20 cellular contexts compared by ENCODE assay signal in genomic region chr18:23108496-23108895, GRCh38. TPM values are rescaled to one million over a fixed set of nuclear protein-coding genes. Genes with fewer than 3 reads are reported as not detected.
A peak's percentile ranks its signal among the peaks of the same experiment; 100 is the strongest.
DNase-seq lines count a peak whose midpoint lies in the region; ATAC-seq, FAIRE-seq and TF ChIP-seq lines count a peak whose summit lies in the region.
"Had no signal": no experiment of that assay in that cellular context is flagged by ENCODE, and none has a peak within 500 bp of the region (broad histone marks: within the 10 kb centered on the region; RNA-seq: fewer than 3 reads in every experiment).

No MANE protein-coding gene starts in this region.

- no peaks in the 10 kb centered on the region for H3K9me1 ChIP-seq in keratinocyte (ENCODE audit: control insufficient read depth, extremely low read depth, insufficient read depth, low read length)

- intact Hi-C loops in MCF 10A (cut with micrococcal nuclease) = no loop called here
- intact Hi-C loops in mammary epithelial cell (cut with micrococcal nuclease) = loop anchor here (5.0 kb wide), 1 partner anchor 76 kb away; no protein-coding TSS in a partner anchor
- intact Hi-C loops in posterior cingulate gyrus (cut with DNase I) = no loop called here

- H3K79me2 ChIP-seq in mammary epithelial cell (ENCODE audit: insufficient read depth, low read length) = no peaks in the 10 kb centered on the region
- no peaks in the 10 kb centered on the region for H3K79me2 ChIP-seq in keratinocyte (ENCODE audit: control insufficient read depth, insufficient read depth, low read length)

- no peak overlapping the region for H3K4me2 ChIP-seq in mammary epithelial cell (ENCODE audit: insufficient read depth, low read depth, low read length)
- no peak overlapping the region for H3K4me2 ChIP-seq in keratinocyte (ENCODE audit: control insufficient read depth, extremely low read depth, insufficient read depth, low read depth, low read length)

- CTCF ChIA-PET in MCF 10A (lab: Yijun Ruan, JAX) = interaction anchor here (0.6 to 1.3 kb wide), 5 partner anchors 15 to 279 kb away, joined by 3 to 5 read pairs (median 3); no protein-coding TSS in a partner anchor
- CTCF ChIA-PET in mammary epithelial cell (lab: Charles Lee; ENCODE audit: low non-redundant PET) = no interaction called here

- peaks cover 27% of the 10 kb centered on the region for H3K4me1 Mint-ChIP-seq in MCF 10A (ENCODE audit: insufficient read depth, unreplicated experiment)
- H3K4me1 Mint-ChIP-seq in chondrocyte (ENCODE audit: low read depth) = peaks cover 42% of the 10 kb centered on the region
- H3K4me1 Mint-ChIP-seq: CD8-positive, alpha-beta memory T cell had no signal

- H3K4me3 Mint-ChIP-seq in MCF 10A (ENCODE audit: unreplicated experiment) = no peak overlapping the region
- no peak overlapping the region for H3K4me3 Mint-ChIP-seq in chondrocyte (ENCODE audit: unreplicated experiment)
- H3K4me3 Mint-ChIP-seq: CD8-positive, alpha-beta memory T cell had no signal

- H3K27me3 ChIP-seq in mammary epithelial cell (ENCODE audit: insufficient read depth, low read length) = no peaks in the 10 kb centered on the region
- no peaks in the 10 kb centered on the region for H3K27me3 ChIP-seq in keratinocyte (ENCODE audit: control insufficient read depth, extremely low read depth, insufficient read depth, low read length)
- H3K27me3 ChIP-seq: BLaER1 treated with 17β-estradiol and CSF1 and Interleukin-3, amounts not matched to agents 10 nM and 100 nM had no signal

- ATAC-seq in HG03521 (IDR thresholded peaks at IDR 0.05; ENCODE audit: unreplicated experiment) = no peak

- BruUV-seq in MCF 10A (replicated peaks; lab: Mats Ljungman, UMichigan) (no TSS peak), mammary epithelial cell (replicated peaks; lab: Mats Ljungman, UMichigan) (no TSS peak)

- H3K9me3 Mint-ChIP-seq in MCF 10A (ENCODE audit: unreplicated experiment) (no peaks in the 10 kb centered on the region), chondrocyte (ENCODE audit: low read depth) (peaks cover 5% of the 10 kb centered on the region)

- dilution Hi-C loops in mammary epithelial cell (cut with HindIII; ENCODE audit: low sequenced_read_pairs) (loop anchor here (5.0 kb wide), 1 partner anchor 51 kb away; no protein-coding TSS in a partner anchor), keratinocyte (cut with MboI; ENCODE audit: extremely low pct_ligation_motif_present, low sequenced_read_pairs) (no loop called here)

- no peak for FAIRE-seq in keratinocyte (lab: Jason Lieb, UNC)
- FAIRE-seq: D721Med, GM12892, GM18507, H1 had no signal

- in situ Hi-C loops in mammary epithelial cell (cut with MboI; ENCODE audit: low sequenced_read_pairs in 2 of 2) = no loop called here

- H3K9me3 ChIP-seq in mammary epithelial cell (replicated peaks; ENCODE audit: insufficient read depth, low read length) (no peaks in the 10 kb centered on the region), keratinocyte (ENCODE audit: control insufficient read depth, low read depth, low read length) (no peaks in the 10 kb centered on the region)

- no peaks in the 10 kb centered on the region for H3K27me3 Mint-ChIP-seq in MCF 10A (ENCODE audit: insufficient read depth, unreplicated experiment)
- no peaks in the 10 kb centered on the region for H3K27me3 Mint-ChIP-seq in chondrocyte (ENCODE audit: low read depth)

- TF ChIP-seq CTCF in MCF 10A (IDR thresholded peaks at IDR 0.05; ENCODE audit: unreplicated experiment) (no peak), mammary epithelial cell (conservative IDR thresholded peaks at IDR 0.05 in 1 of 2, IDR thresholded peaks at IDR 0.05 in 1 of 2; ENCODE audit: extremely low read depth in 1 of 2, insufficient read depth in 1 of 2, low read depth in 1 of 2, low read length in 2 of 2) (no peak), chondrocyte (IDR thresholded peaks at IDR 0.05) (no peak), keratinocyte (optimal IDR thresholded peaks at IDR 0.05 in 1 of 3, IDR thresholded peaks at IDR 0.05 in 1 of 3, conservative IDR thresholded peaks at IDR 0.05 in 1 of 3; ENCODE audit: extremely low read depth in 1 of 3, insufficient read depth in 2 of 3, low read length in 3 of 3) (no peak)

- H4K20me1 ChIP-seq in mammary epithelial cell (ENCODE audit: insufficient read depth, low read length) (no peaks in the 10 kb centered on the region), keratinocyte (ENCODE audit: control insufficient read depth, extremely low read depth, insufficient read depth, low read length) (no peaks in the 10 kb centered on the region)
- H4K20me1 ChIP-seq: BLaER1 treated with 17β-estradiol and CSF1 and Interleukin-3, amounts not matched to agents 10 nM and 100 nM had no signal

- no peak overlapping the region for H3K27ac ChIP-seq in mammary epithelial cell (ENCODE audit: insufficient read depth, low read depth, low read length)
- H3K27ac ChIP-seq in keratinocyte (ENCODE audit: control insufficient read depth, insufficient read depth, low read length) = peak overlapping the region; percentile 83
- H3K27ac ChIP-seq: 22Rv1; BLaER1 treated with 17β-estradiol and CSF1 and Interleukin-3, amounts not matched to agents 10 nM and 100 nM had no signal

- H3K27ac Mint-ChIP-seq in MCF 10A (ENCODE audit: low read depth, unreplicated experiment) (no peak overlapping the region), chondrocyte (ENCODE audit: unreplicated experiment) (peak overlapping the region; percentile 97)

- H3K36me3 ChIP-seq in mammary epithelial cell (ENCODE audit: insufficient read depth, low read length) = no peaks in the 10 kb centered on the region
- no peaks in the 10 kb centered on the region for H3K36me3 ChIP-seq in keratinocyte (ENCODE audit: control insufficient read depth in 2 of 2, extremely low read depth in 1 of 2, insufficient read depth in 2 of 2, low read length in 2 of 2)
- H3K36me3 ChIP-seq: BLaER1 treated with 17β-estradiol and CSF1 and Interleukin-3, amounts not matched to agents 10 nM and 100 nM had no signal

- H2AFZ ChIP-seq in mammary epithelial cell (ENCODE audit: low read depth, low read length) (no peak overlapping the region), keratinocyte (ENCODE audit: control insufficient read depth, low read length) (no peak overlapping the region)

- POLR2A ChIA-PET in MCF 10A (lab: Yijun Ruan, JAX) = interaction anchor here (1.0 to 1.7 kb wide), 2 partner anchors 18 to 26 kb away, joined by 3 read pairs; no protein-coding TSS in a partner anchor

- H3K36me3 Mint-ChIP-seq in MCF 10A (ENCODE audit: insufficient read depth, unreplicated experiment) (peaks cover 5% of the 10 kb centered on the region), chondrocyte (ENCODE audit: low read depth) (peaks cover 2% of the 10 kb centered on the region)

- DNase-seq in MCF 10A (ENCODE audit: unreplicated experiment) (peak; percentile 82), mammary epithelial cell (no peak), chondrocyte (ENCODE audit: low spot score) (no peak), keratinocyte (ENCODE audit: low read depth, low spot score) (no peak), AG08396 (ENCODE audit: low spot score) (no peak), posterior cingulate gyrus (no peak), amniotic stem cell (lab: John Stamatoyannopoulos, UW) (no peak)
- DNase-seq: CD8-positive, alpha-beta memory T cell; KG1; NCI-H1417 treated with DMSO at 0.1 percent for 48 hours; NCI-H1930; NCI-H226; NCI-H526 had no signal

- H3K4me3 ChIP-seq in mammary epithelial cell (replicated peaks in 1 of 3; ENCODE audit: insufficient read depth in 1 of 3, low read depth in 2 of 3, low read length in 3 of 3) (no peak overlapping the region), keratinocyte (ENCODE audit: control insufficient read depth in 2 of 3, extremely low read depth in 1 of 3, insufficient read depth in 2 of 3, low read depth in 1 of 3, low read length in 3 of 3) (no peak overlapping the region)
- H3K4me3 ChIP-seq: BLaER1 treated with 17β-estradiol and CSF1 and Interleukin-3, amounts not matched to agents 10 nM and 100 nM had no signal

- H3K4me1 ChIP-seq in mammary epithelial cell (ENCODE audit: insufficient read depth, low read length) (peaks cover 33% of the 10 kb centered on the region), keratinocyte (ENCODE audit: control insufficient read depth, extremely low read depth, insufficient read depth, low read length) (peaks cover 36% of the 10 kb centered on the region)

- H3K9ac ChIP-seq in mammary epithelial cell (ENCODE audit: insufficient read depth, low read length) (no peak overlapping the region), keratinocyte (ENCODE audit: control insufficient read depth, extremely low read depth, insufficient read depth, low read length) (no peak overlapping the region)
- H3K9ac ChIP-seq: BLaER1 treated with 17β-estradiol and CSF1 and Interleukin-3, amounts not matched to agents 10 nM and 100 nM had no signal

- WGBS in mammary epithelial cell (ENCODE audit: low coverage, missing lambda C conversion rate) = 11% methylated on average over 5 of the region's 5 CpGs

RNA-seq across cellular contexts. Expression of gene CABLES1, which starts 26.8 kb away (rescaled TPM):
- total RNA-seq in MCF 10A (2022) (3.2 and 3.7 TPM in 2 replicates), mammary epithelial cell (1 to 10 TPM; 2.7 to 2.8 TPM), chondrocyte (26.2 to 46.3 TPM (median 29.3 TPM) in 3 replicates)
- polyA plus RNA-seq in mammary epithelial cell (1.9 TPM), keratinocyte (0.63 to 1.2 TPM (median 1.00 TPM) in 3 replicates)
- polyA minus RNA-seq in mammary epithelial cell (6.5 TPM), keratinocyte (0.69 to 3.3 TPM (median 0.72 TPM) in 3 replicates)
- 3.1 TPM for polyA plus RNA-seq in keratinocyte (2011; ENCODE audit: low read depth)
- 1.1 and 1.3 TPM in 2 replicates for polyA plus RNA-seq in keratinocyte (2011; cell fraction: cytosol; rRNA removed)
- 1.4 TPM in 2 replicates for polyA plus RNA-seq in keratinocyte (2011; cell fraction: nucleus; rRNA removed)
- polyA plus RNA-seq in keratinocyte (2012; ENCODE audit: low replicate concordance) = 1.3 and 1.5 TPM in 2 replicates
- not detected for polyA minus RNA-seq in keratinocyte (2011; cell fraction: cytosol; rRNA and poly(A)+ RNA removed)
- polyA minus RNA-seq in keratinocyte (2011; cell fraction: nucleus; rRNA and poly(A)+ RNA removed) = 0.84 and 2.3 TPM in 2 replicates
